Comparison of ENCODE assay signal across 9 cellular contexts in the genomic region with DNA sequence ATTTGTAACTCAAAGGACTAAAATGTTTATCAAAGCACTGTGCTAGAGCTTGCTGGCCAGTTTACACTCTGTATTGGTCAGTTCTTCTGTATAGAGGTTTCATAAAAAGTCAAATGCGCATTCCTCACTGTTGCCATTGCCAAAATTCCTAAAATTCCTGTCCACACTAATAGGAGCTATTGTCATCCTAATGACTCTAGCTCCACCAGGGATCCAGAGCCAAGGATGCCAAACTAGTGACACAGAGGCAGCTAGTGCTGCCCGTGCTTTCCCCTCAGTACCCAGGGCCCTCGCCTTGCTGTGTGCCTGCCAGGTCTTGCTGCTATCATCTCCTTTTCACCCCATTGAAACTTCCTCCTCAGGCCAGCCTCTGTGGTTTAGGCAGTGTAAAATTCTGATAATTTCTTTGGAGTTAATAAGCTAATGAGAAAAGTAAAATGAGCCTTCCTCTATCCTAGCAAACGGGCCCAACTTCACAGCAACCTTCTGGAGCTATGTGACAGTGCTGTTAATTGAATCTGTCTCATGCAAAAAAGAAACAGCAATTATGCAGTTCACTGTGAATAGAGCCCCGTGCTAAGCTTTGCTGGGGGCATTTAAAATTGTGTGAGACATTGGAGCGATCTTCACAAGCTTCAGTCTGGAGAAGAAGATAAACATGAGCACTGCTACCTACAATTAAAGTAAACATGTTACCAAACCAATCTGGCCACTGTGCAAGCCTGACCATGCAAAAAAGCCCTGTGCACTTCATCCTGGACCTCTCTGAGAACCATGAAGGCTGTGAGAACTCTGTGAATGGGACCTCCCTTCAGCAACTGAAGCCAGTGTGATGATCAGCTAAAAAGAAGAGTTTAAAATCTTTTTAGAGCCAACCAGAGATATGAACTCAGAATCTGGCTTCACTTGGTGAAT. TPM values are rescaled to one million over a fixed set of nuclear protein-coding genes. Genes with fewer than 3 reads are reported as not detected.
DNase-seq lines count a peak whose midpoint lies in the region; ATAC-seq, FAIRE-seq and TF ChIP-seq lines count a peak whose summit lies in the region.
"Had no signal": no experiment of that assay in that cellular context is flagged by ENCODE, and none has a peak within 500 bp of the region (broad histone marks: within the 10 kb centered on the region; RNA-seq: fewer than 3 reads in every experiment).

No MANE protein-coding gene starts in this region.

- no peak for ATAC-seq in GM18870 (IDR thresholded peaks at IDR 0.05; ENCODE audit: unreplicated experiment)

- no peak overlapping the region for H3K27ac Mint-ChIP-seq in activated CD4-positive, alpha-beta T cell treated with anti-CD3 and anti-CD28 coated beads, Interleukin-2, amount 10 ng/mL, durations not matched to agents 24 days and 14 days
- H3K27ac Mint-ChIP-seq in chondrocyte (ENCODE audit: unreplicated experiment) = peak overlapping the region; percentile 96
- no peak overlapping the region for H3K27ac Mint-ChIP-seq in immature natural killer cell
- H3K27ac Mint-ChIP-seq: activated naive CD8-positive, alpha-beta T cell treated with anti-CD3 and anti-CD28 coated beads, Interleukin-2, amount 10 ng/mL, durations not matched to agents 7 days and 5 days had no signal

- peaks cover 7% of the 10 kb centered on the region for H3K36me3 Mint-ChIP-seq in activated CD4-positive, alpha-beta T cell treated with anti-CD3 and anti-CD28 coated beads, Interleukin-2, amount 10 ng/mL, durations not matched to agents 24 days and 14 days (ENCODE audit: low read depth)
- H3K36me3 Mint-ChIP-seq in chondrocyte (ENCODE audit: low read depth) = no peaks in the 10 kb centered on the region
- H3K36me3 Mint-ChIP-seq in immature natural killer cell = no peaks in the 10 kb centered on the region

- H3K27me3 Mint-ChIP-seq in activated CD4-positive, alpha-beta T cell treated with anti-CD3 and anti-CD28 coated beads, Interleukin-2, amount 10 ng/mL, durations not matched to agents 24 days and 14 days = no peaks in the 10 kb centered on the region
- no peaks in the 10 kb centered on the region for H3K27me3 Mint-ChIP-seq in chondrocyte (ENCODE audit: low read depth)
- H3K27me3 Mint-ChIP-seq in immature natural killer cell (ENCODE audit: low read depth in 3 of 3) = peaks cover 2 to 4% (median 3%) of the 10 kb centered on the region in 3 donors

- H3K9me3 Mint-ChIP-seq in activated CD4-positive, alpha-beta T cell treated with anti-CD3 and anti-CD28 coated beads, Interleukin-2, amount 10 ng/mL, durations not matched to agents 24 days and 14 days = peaks cover 15% of the 10 kb centered on the region
- H3K9me3 Mint-ChIP-seq in chondrocyte (ENCODE audit: low read depth) (peaks cover 3% of the 10 kb centered on the region), immature natural killer cell (peaks cover 0 to 1% (median 0%) of the 10 kb centered on the region in 6 donors)

- FAIRE-seq in urothelium cell line (lab: Jason Lieb, UNC) = peak; percentile 79

- DNase-seq in activated CD4-positive, alpha-beta T cell treated with anti-CD3 and anti-CD28 coated beads, Interleukin-2, amount 10 ng/mL, durations not matched to agents 24 days and 14 days = peak; percentile 52
- DNase-seq in activated CD4-positive, alpha-beta T cell treated with anti-CD3 and anti-CD28 coated beads, Interleukin-2, amount 50 U/mL, for 48 hours = no peak
- DNase-seq in chondrocyte (ENCODE audit: low spot score) (no peak), left kidney (ENCODE audit: low read depth, low spot score) (peak; percentile 17), urothelium cell line (ENCODE audit: low spot score) (peak; percentile 91), NCI-H2227 treated with DMSO at 0.1 percent for 48 hours (lab: John Stamatoyannopoulos, UW) (no peak), immature natural killer cell (no peak)
- DNase-seq: activated naive CD8-positive, alpha-beta T cell treated with anti-CD3 and anti-CD28 coated beads, Interleukin-2, amount 10 ng/mL, durations not matched to agents 7 days and 5 days had no signal

- TF ChIP-seq CTCF in chondrocyte (IDR thresholded peaks at IDR 0.05) = no peak

- H3K4me1 Mint-ChIP-seq in activated CD4-positive, alpha-beta T cell treated with anti-CD3 and anti-CD28 coated beads, Interleukin-2, amount 10 ng/mL, durations not matched to agents 24 days and 14 days = peaks cover 23% of the 10 kb centered on the region
- H3K4me1 Mint-ChIP-seq in chondrocyte (ENCODE audit: low read depth) (peaks cover 46% of the 10 kb centered on the region), immature natural killer cell (no peaks in the 10 kb centered on the region)

- no peak overlapping the region for H3K4me3 Mint-ChIP-seq in activated CD4-positive, alpha-beta T cell treated with anti-CD3 and anti-CD28 coated beads, Interleukin-2, amount 10 ng/mL, durations not matched to agents 24 days and 14 days
- H3K4me3 Mint-ChIP-seq in chondrocyte (ENCODE audit: unreplicated experiment) = peak overlapping the region; percentile 35
- H3K4me3 Mint-ChIP-seq in immature natural killer cell = no peak overlapping the region
- H3K4me3 Mint-ChIP-seq: activated naive CD8-positive, alpha-beta T cell treated with anti-CD3 and anti-CD28 coated beads, Interleukin-2, amount 10 ng/mL, durations not matched to agents 7 days and 5 days had no signal

- intact Hi-C loops in activated CD4-positive, alpha-beta T cell treated with anti-CD3 and anti-CD28 coated beads, Interleukin-2, amount 10 ng/mL, durations not matched to agents 24 days and 14 days (cut with micrococcal nuclease) = no loop called here

RNA-seq across cellular contexts. Expression of a gene that starts 43.1 kb away (rescaled TPM):
- total RNA-seq in activated CD4-positive, alpha-beta T cell treated with anti-CD3 and anti-CD28 coated beads, Interleukin-2, amount 10 ng/mL, durations not matched to agents 24 days and 14 days = 13.3 and 13.8 TPM in 2 replicates
- 25.0 to 26.2 TPM (median 25.1 TPM) in 3 replicates for total RNA-seq in chondrocyte
- polyA plus RNA-seq in immature natural killer cell = not detected
- total RNA-seq: activated naive CD8-positive, alpha-beta T cell treated with anti-CD3 and anti-CD28 coated beads, Interleukin-2, amount 10 ng/mL, durations not matched to agents 7 days and 5 days had no signal

RNA-seq across cellular contexts. Expression of a gene that starts 51.1 kb away (rescaled TPM):
- total RNA-seq in activated CD4-positive, alpha-beta T cell treated with anti-CD3 and anti-CD28 coated beads, Interleukin-2, amount 10 ng/mL, durations not matched to agents 24 days and 14 days = 3.8 and 4.7 TPM in 2 replicates
- total RNA-seq in chondrocyte = 3.3 to 5.4 TPM (median 3.3 TPM) in 3 replicates
- polyA plus RNA-seq in immature natural killer cell = 1 to 10 TPM in 1 of 3 donors, under 1 TPM in 1, not detected in 1; 0.19 to 1.1 TPM

Comparison
In these comparisons a context has a peak if more than half of its experiments do, and no peak if none do; other contexts are left out.
1. DNase-seq: peak in activated CD4-positive, alpha-beta T cell treated with anti-CD3 and anti-CD28 coated beads, Interleukin-2, amount 10 ng/mL, durations not matched to agents 24 days and 14 days (single experiment), left kidney (single experiment) and urothelium cell line (single experiment); none in activated CD4-positive, alpha-beta T cell treated with anti-CD3 and anti-CD28 coated beads, Interleukin-2, amount 50 U/mL, for 48 hours (0 of 2), chondrocyte (single experiment), NCI-H2227 treated with DMSO at 0.1 percent for 48 hours (single experiment) and immature natural killer cell (0 of 3).